In the genomic region with DNA sequence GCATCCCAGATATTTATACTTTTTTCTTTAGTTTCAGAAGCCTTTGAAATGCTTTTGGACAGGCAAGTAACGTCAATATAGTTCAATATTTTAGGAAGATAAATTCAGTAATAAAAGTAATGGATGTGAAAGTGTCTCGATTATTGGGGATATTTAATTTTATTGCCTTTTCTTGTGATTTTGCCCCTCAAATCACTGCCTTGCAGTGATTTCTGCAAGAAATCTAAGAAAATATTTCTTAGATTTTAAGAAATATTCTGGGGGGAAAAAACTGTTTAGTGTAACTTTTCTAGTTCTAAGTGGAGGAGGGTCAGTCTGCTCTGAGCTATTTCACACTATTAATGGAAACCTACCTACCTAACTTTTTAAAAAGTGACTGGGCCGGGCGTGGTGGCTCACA, we compare ENCODE assay signal across 19 cellular contexts. TPM values are rescaled to one million over a fixed set of nuclear protein-coding genes. Genes with fewer than 3 reads are reported as not detected.
DNase-seq lines count a peak whose midpoint lies in the region; ATAC-seq, FAIRE-seq and TF ChIP-seq lines count a peak whose summit lies in the region.
"Had no signal": no experiment of that assay in that cellular context is flagged by ENCODE, and none has a peak within 500 bp of the region (broad histone marks: within the 10 kb centered on the region; RNA-seq: fewer than 3 reads in every experiment).

No MANE protein-coding gene starts in this region.

- no peak for FAIRE-seq in K562 (lab: Jason Lieb, UNC)
- FAIRE-seq: G401.6, GM12891, GM19239, H1, HTR-8/SVneo had no signal

- DNase-seq in activated T-cell treated with anti-CD3 and anti-CD28 coated beads, Interleukin-2, amount 50 U/mL, for 72 hours = no peak
- no peak for DNase-seq in activated T-cell treated with anti-CD3 and anti-CD28 coated beads, Interleukin-2, amount 50 U/mL, for 1 hour
- no peak for DNase-seq in K562 (ENCODE audit: extremely low read depth in 1 of 4, low spot score in 3 of 4)
- DNase-seq in memory B cell (ENCODE audit: low spot score in 2 of 2) = no peak
- no peak for DNase-seq in osteocyte (ENCODE audit: extremely low spot score, unreplicated experiment)
- no peak for DNase-seq in hepatocyte (ENCODE audit: low spot score)
- no peak for DNase-seq in sigmoid colon
- DNase-seq: 8988T; CD8-positive, alpha-beta memory T cell; COR-L47; DMS 273 treated with DMSO at 0.1 percent for 48 hours; H9 had no signal

- H4K20me1 ChIP-seq in K562 (replicated peaks; ENCODE audit: control insufficient read depth, insufficient read depth, low read length) = peaks cover 6% of the 10 kb centered on the region; the same call in 1 of the 2 replicates
- peaks cover 29% of the 10 kb centered on the region for H4K20me1 ChIP-seq in hepatocyte (ENCODE audit: insufficient read depth, poor library complexity, severe bottlenecking)

- H3K36me3 Mint-ChIP-seq in activated T-cell treated with anti-CD3 and anti-CD28 coated beads, Interleukin-2, amount 50 U/mL, for 72 hours (ENCODE audit: insufficient read depth in 2 of 2) = peaks cover 0 to 3% of the 10 kb centered on the region in 2 donors
- H3K36me3 Mint-ChIP-seq in memory B cell (peaks cover 2% of the 10 kb centered on the region), osteocyte (ENCODE audit: unreplicated experiment) (peaks cover 10% of the 10 kb centered on the region)

- H3K9me2 ChIP-seq in hepatocyte (replicated peaks; ENCODE audit: insufficient read depth) = no peaks in the 10 kb centered on the region

- no peaks in the 10 kb centered on the region for H3K27me3 Mint-ChIP-seq in activated T-cell treated with anti-CD3 and anti-CD28 coated beads, Interleukin-2, amount 50 U/mL, for 72 hours (ENCODE audit: low read depth)
- H3K27me3 Mint-ChIP-seq in memory B cell (no peaks in the 10 kb centered on the region), osteocyte (ENCODE audit: unreplicated experiment) (no peaks in the 10 kb centered on the region)
- H3K27me3 Mint-ChIP-seq: CD8-positive, alpha-beta memory T cell had no signal

- no peak for ATAC-seq in activated T-cell treated with anti-CD3 and anti-CD28 coated beads, Interleukin-2, amount 50 U/mL, for 72 hours (replicated peaks in 1 of 2)
- ATAC-seq in K562 = no peak
- no peak for ATAC-seq in memory B cell (ENCODE audit: low read depth)

- no peaks in the 10 kb centered on the region for H3K9me3 ChIP-seq in K562 (replicated peaks; ENCODE audit: control insufficient read depth, insufficient read depth, low read depth, low read length)
- no peaks in the 10 kb centered on the region for H3K9me3 ChIP-seq in hepatocyte (ENCODE audit: low read depth)
- H3K9me3 ChIP-seq in sigmoid colon = no peaks in the 10 kb centered on the region
- H3K9me3 ChIP-seq: BLaER1 had no signal

- H3K79me2 ChIP-seq in K562 (ENCODE audit: control insufficient read depth, insufficient read depth, low read length) (peaks cover 94% of the 10 kb centered on the region), hepatocyte (peaks cover 97% of the 10 kb centered on the region)

- POLR2A ChIA-PET in K562 (lab: Yijun Ruan, JAX) = no interaction called here

- H3K9me3 Mint-ChIP-seq in activated T-cell treated with anti-CD3 and anti-CD28 coated beads, Interleukin-2, amount 50 U/mL, for 72 hours = no peaks in the 10 kb centered on the region
- H3K9me3 Mint-ChIP-seq in memory B cell (no peaks in the 10 kb centered on the region), osteocyte (ENCODE audit: unreplicated experiment) (no peaks in the 10 kb centered on the region)
- H3K9me3 Mint-ChIP-seq: CD14-positive monocyte; CD8-positive, alpha-beta memory T cell; H9 had no signal

- in situ Hi-C loops in K562 (cut with MboI) = no loop called here

- H3K4me1 ChIP-seq in K562 (replicated peaks in 1 of 2; ENCODE audit: control insufficient read depth in 2 of 2, insufficient read depth in 2 of 2, low read length in 2 of 2) = peaks cover 4 to 24% of the 10 kb centered on the region in 2 experiments; a peak in 3 of 5 replicates
- H3K4me1 ChIP-seq in hepatocyte (ENCODE audit: insufficient read depth) = peaks cover 2% of the 10 kb centered on the region
- peaks cover 0 to 33% (median 17%) of the 10 kb centered on the region in 4 donors for H3K4me1 ChIP-seq in sigmoid colon

- no peak overlapping the region for H3K9ac ChIP-seq in K562 (ENCODE audit: insufficient read depth in 1 of 2, low read depth in 2 of 2, low read length in 2 of 2)
- H3K9ac ChIP-seq: BLaER1 had no signal

- WGBS in K562 (ENCODE audit: insufficient coverage, low coverage, missing lambda C conversion rate) = 79% methylated on average over 4 of the region's 4 CpGs
- WGBS in hepatocyte (ENCODE audit: low lambda C conversion rate, missing lambda C conversion rate) = 87% methylated on average over 4 of the region's 4 CpGs
- 90 to 94% methylated on average over 4 of the region's 4 CpGs for WGBS in sigmoid colon, 2 donors

- TF ChIP-seq CTCF in K562 (IDR thresholded peaks at IDR 0.05 in 2 of 3, conservative IDR thresholded peaks at IDR 0.05 in 1 of 3; ENCODE audit: insufficient read depth in 2 of 3, low read depth in 1 of 3, low read length in 3 of 3) (no peak), osteocyte (IDR thresholded peaks at IDR 0.05) (no peak), hepatocyte (IDR thresholded peaks at IDR 0.05; ENCODE audit: poor library complexity) (no peak), sigmoid colon (IDR thresholded peaks at IDR 0.05) (no peak)

- no TSS peak for BruUV-seq in K562 (replicated peaks; lab: Mats Ljungman, UMichigan)

- no peak overlapping the region for H3K4me3 Mint-ChIP-seq in activated T-cell treated with anti-CD3 and anti-CD28 coated beads, Interleukin-2, amount 50 U/mL, for 72 hours
- H3K4me3 Mint-ChIP-seq in memory B cell = no peak overlapping the region
- no peak overlapping the region for H3K4me3 Mint-ChIP-seq in osteocyte (ENCODE audit: unreplicated experiment)
- H3K4me3 Mint-ChIP-seq: CD14-positive monocyte; CD8-positive, alpha-beta memory T cell; H9 had no signal

- H3K4me3 ChIP-seq in K562 = no peak overlapping the region
- H3K4me3 ChIP-seq in hepatocyte = no peak overlapping the region
- no peak overlapping the region for H3K4me3 ChIP-seq in sigmoid colon
- H3K4me3 ChIP-seq: BLaER1 had no signal

- peak overlapping the region; percentile 56 for H3K27ac Mint-ChIP-seq in activated T-cell treated with anti-CD3 and anti-CD28 coated beads, Interleukin-2, amount 50 U/mL, for 72 hours
- H3K27ac Mint-ChIP-seq in memory B cell (peak overlapping the region; percentile 11), osteocyte (ENCODE audit: unreplicated experiment) (no peak overlapping the region)

- TF ChIP-seq EP300 in K562 (IDR thresholded peaks at IDR 0.05; ENCODE audit: low read length) (no peak), sigmoid colon (IDR thresholded peaks at IDR 0.05) (no peak)

- no peak for TF ChIP-seq POLR2A in K562 (conservative IDR thresholded peaks at IDR 0.05)
- TF ChIP-seq POLR2A in sigmoid colon (IDR thresholded peaks at IDR 0.05) = no peak

- CTCF ChIA-PET in K562 (lab: Yijun Ruan, JAX; ENCODE audit: low intra/inter-chr PET ratio) = no interaction called here

- peaks cover 68% of the 10 kb centered on the region for H3K4me1 Mint-ChIP-seq in activated T-cell treated with anti-CD3 and anti-CD28 coated beads, Interleukin-2, amount 50 U/mL, for 72 hours (ENCODE audit: low read depth)
- H3K4me1 Mint-ChIP-seq in memory B cell (peaks cover 31% of the 10 kb centered on the region), osteocyte (ENCODE audit: unreplicated experiment) (peaks cover 25% of the 10 kb centered on the region)

- no peak overlapping the region for H3K27ac ChIP-seq in K562 (ENCODE audit: extremely low read depth, low read depth, low read length)
- no peak overlapping the region for H3K27ac ChIP-seq in hepatocyte
- no peak overlapping the region for H3K27ac ChIP-seq in sigmoid colon
- H3K27ac ChIP-seq: BLaER1 had no signal

- no peaks in the 10 kb centered on the region for H3K27me3 ChIP-seq in K562 (ENCODE audit: control insufficient read depth in 2 of 2, insufficient read depth in 2 of 2, low read length in 2 of 2)
- no peaks in the 10 kb centered on the region for H3K27me3 ChIP-seq in hepatocyte
- no peaks in the 10 kb centered on the region for H3K27me3 ChIP-seq in sigmoid colon
- H3K27me3 ChIP-seq: BLaER1 had no signal

- H3K4me2 ChIP-seq in K562 (ENCODE audit: insufficient read depth, low read length) (no peak overlapping the region), hepatocyte (no peak overlapping the region)
- H3K4me2 ChIP-seq: BLaER1 had no signal

- peaks cover 3% of the 10 kb centered on the region for H3K9me1 ChIP-seq in K562 (ENCODE audit: control insufficient read depth, insufficient read depth, low read length)

- TF ChIP-seq RAD21 in K562 (CRISPR knock-in tag; conservative IDR thresholded peaks at IDR 0.05 in 1 of 2, IDR thresholded peaks at IDR 0.05 in 1 of 2) = no peak

- intact Hi-C loops in K562 (cut with micrococcal nuclease) = loop anchor here (10.0 kb wide), 1 partner anchor 211 kb away; no protein-coding TSS in a partner anchor
- intact Hi-C loops in sigmoid colon (cut with DNase I) = no loop called here

- H3K36me3 ChIP-seq in K562 (ENCODE audit: control insufficient read depth, insufficient read depth, low read length) (peaks cover 23% of the 10 kb centered on the region), hepatocyte (replicated peaks; ENCODE audit: insufficient read depth, low read depth) (no peaks in the 10 kb centered on the region), sigmoid colon (peaks cover 0 to 8% (median 0%) of the 10 kb centered on the region in 4 donors)

- H2AFZ ChIP-seq in K562 (ENCODE audit: low read depth, low read length) (no peak overlapping the region), hepatocyte (no peak overlapping the region)

RNA-seq across cellular contexts. Expression of a gene that starts 33.6 kb away (rescaled TPM):
- total RNA-seq in activated T-cell treated with anti-CD3 and anti-CD28 coated beads, Interleukin-2, amount 50 U/mL, for 72 hours = 10 to 100 TPM; 35.6 to 37.5 TPM
- total RNA-seq in K562 (2011; cell fraction: chromatin; rRNA removed; ENCODE audit: low replicate concordance) = 68.6 and 206 TPM in 2 replicates
- total RNA-seq in K562 (2011; cell fraction: nucleolus; rRNA removed) = 29.5 and 38.4 TPM in 2 replicates
- 68.1 and 97.3 TPM in 2 replicates for total RNA-seq in K562 (2011; cell fraction: nucleoplasm; rRNA removed)
- total RNA-seq in K562 (2014; rRNA removed) (23.0 and 23.9 TPM in 2 replicates), K562 (2014; rRNA removed; fragmentation: Illumina TruSeq; extraction: Trizol) (56.1 and 59.4 TPM in 2 replicates), K562 (2015; rRNA removed; fragmentation: Illumina TruSeq; extraction: Trizol) (44.8 and 47.5 TPM in 2 replicates), K562 (2021) (43.3 and 45.3 TPM in 2 replicates), osteocyte (47.2 and 50.1 TPM in 2 replicates), hepatocyte (35.0 and 39.6 TPM in 2 replicates), sigmoid colon (10 to 100 TPM; 36.0 to 64.8 (median 60.6) TPM)
- polyA plus RNA-seq in K562 (2011; rRNA removed) (15.1 and 18.2 TPM in 2 replicates), K562 (2014; fragmentation: Illumina TruSeq; extraction: Trizol) (15.4 and 21.1 TPM in 2 replicates), K562 (2014; fragmentation: Nextera tagmentation; extraction: Ambion mirVana) (1 to 10 TPM; 4.7 to 4.8 TPM), K562 (2014; rRNA removed) (8.9 and 9.7 TPM in 2 replicates), hepatocyte (10.9 and 11.7 TPM in 2 replicates), sigmoid colon (1 to 10 TPM; 1.4 to 5.6 (median 2.4) TPM)
- 7.3 and 9.3 TPM in 2 replicates for polyA plus RNA-seq in K562 (2011; cell fraction: cytosol; rRNA removed)
- polyA plus RNA-seq in K562 (2011; cell fraction: nucleus; rRNA removed) = 18.7 and 21.6 TPM in 2 replicates
- 10.1 and 11.9 TPM in 2 replicates for polyA plus RNA-seq in K562 (2012)
- 132 and 175 TPM in 2 replicates for polyA minus RNA-seq in K562 (2011; rRNA and poly(A)+ RNA removed)
- polyA minus RNA-seq in K562 (2011; cell fraction: cytosol; rRNA and poly(A)+ RNA removed) = 41.2 and 42.2 TPM in 2 replicates
- polyA minus RNA-seq in K562 (2011; cell fraction: nucleus; rRNA and poly(A)+ RNA removed) = 26.8 and 59.2 TPM in 2 replicates
